Comparison of ENCODE assay signal across 8 cellular contexts in genomic region chr6:5398530-5398929, GRCh38.
A peak's percentile ranks its signal among the peaks of the same experiment; 100 is the strongest.
DNase-seq lines count a peak whose midpoint lies in the region; ATAC-seq, FAIRE-seq and TF ChIP-seq lines count a peak whose summit lies in the region.

No MANE protein-coding gene starts in this region.

- H3K27me3 ChIP-seq in BJ (ENCODE audit: control insufficient read depth, insufficient read depth, low read length) = no peaks in the 10 kb centered on the region
- no peaks in the 10 kb centered on the region for H3K27me3 ChIP-seq in WERI-Rb-1 (ENCODE audit: insufficient read depth, low read depth, severe bottlenecking)
- H3K27me3 ChIP-seq in transverse colon = no peaks in the 10 kb centered on the region

- H3K4me3 ChIP-seq in BJ (ENCODE audit: low read depth, low read length) (no peak overlapping the region), NB4 (ENCODE audit: low read depth, low read length) (no peak overlapping the region), WERI-Rb-1 (ENCODE audit: low read depth, low read length) (no peak overlapping the region), transverse colon (no peak overlapping the region)

- intact Hi-C loops in transverse colon (cut with DNase I; ENCODE audit: low total_unique reads) = no loop called here

- POLR2A ChIA-PET in BJ (lab: Charles Lee) = no interaction called here

- no peaks in the 10 kb centered on the region for H3K36me3 ChIP-seq in BJ (ENCODE audit: control insufficient read depth, insufficient read depth, low read length)
- no peaks in the 10 kb centered on the region for H3K36me3 ChIP-seq in WERI-Rb-1
- no peaks in the 10 kb centered on the region for H3K36me3 ChIP-seq in transverse colon

- WGBS in transverse colon (ENCODE audit: low coverage in 1 of 2), 2 donors = 17 to 31% methylated on average over 1 of the region's 1 CpG

- no peak overlapping the region for H3K27ac ChIP-seq in WERI-Rb-1
- H3K27ac ChIP-seq in transverse colon = no peak overlapping the region

- H3K4me1 ChIP-seq in transverse colon = no peaks in the 10 kb centered on the region

- no peak for TF ChIP-seq EP300 in transverse colon (IDR thresholded peaks at IDR 0.05; ENCODE audit: low read depth)

- peak; percentile 55 for TF ChIP-seq CTCF in BJ (IDR thresholded peaks at IDR 0.05; ENCODE audit: insufficient read depth, low read depth, low read length)
- peak; percentile 54 for TF ChIP-seq CTCF in NB4 (IDR thresholded peaks at IDR 0.05; ENCODE audit: low read depth, low read length)
- TF ChIP-seq CTCF in WERI-Rb-1 (IDR thresholded peaks at IDR 0.05; ENCODE audit: low read depth, low read length) = peak; percentile 34; the same call in 1 of the 2 replicates
- peak; percentile 32 to 42 (median 36) for TF ChIP-seq CTCF in transverse colon (IDR thresholded peaks at IDR 0.05)

- DNase-seq in BJ (ENCODE audit: low read depth) (no peak), GM12891 (ENCODE audit: insufficient read length, low spot score) (no peak), NB4 (ENCODE audit: low read depth) (peak; percentile 75), WERI-Rb-1 (no peak), glomerular visceral epithelial cell (ENCODE audit: extremely low spot score) (peak; percentile 39), transverse colon (no peak)

- peak; percentile 72 for FAIRE-seq in GM12891 (lab: Jason Lieb, UNC)

- CTCF ChIA-PET in BJ (lab: Yijun Ruan, JAX) = interaction anchor here (1.6 kb wide), 1 partner anchor 255 kb away, joined by 9 read pairs; no protein-coding TSS in a partner anchor

- H3K9me3 ChIP-seq in WERI-Rb-1 (ENCODE audit: severe bottlenecking) (no peaks in the 10 kb centered on the region), transverse colon (peaks cover 0 to 4% of the 10 kb centered on the region in 2 donors)

- TF ChIP-seq POLR2A in GM12891 (IDR thresholded peaks at IDR 0.05; ENCODE audit: low read depth, low read length) (no peak), NB4 (IDR thresholded peaks at IDR 0.05; ENCODE audit: extremely low read depth, insufficient read length) (no peak), transverse colon (IDR thresholded peaks at IDR 0.05) (no peak)

- in situ Hi-C loops in transverse colon (cut with MboI; ENCODE audit: low pct_ligation_motif_present in 1 of 4, low pct_unique_long_range_greater_than_20kb in 1 of 4, low sequenced_read_pairs in 3 of 4) = loop anchor here in 1 of 4 donors (10.0 kb wide), 1 partner anchor 254 kb away; no protein-coding TSS in a partner anchor

- ATAC-seq in HG02840 (IDR thresholded peaks at IDR 0.05; ENCODE audit: low FRiP score, unreplicated experiment) (no peak), GM19328 (IDR thresholded peaks at IDR 0.05; ENCODE audit: unreplicated experiment) (no peak)

TF ChIP-seq in GM12891, 5 proteins besides CTCF, POLR2A, EP300 and RAD21:
- TF ChIP-seq TAF1 (IDR thresholded peaks at IDR 0.05; ENCODE audit: low read depth, low read length) (no peak), POLR2AphosphoS5 (IDR thresholded peaks at IDR 0.05; ENCODE audit: low read depth, low read length) (no peak), PAX5 (IDR thresholded peaks at IDR 0.05; ENCODE audit: insufficient read depth, low read length, severe bottlenecking) (no peak), POU2F2 (IDR thresholded peaks at IDR 0.05; ENCODE audit: low read depth, low read length) (no peak), SPI1 (IDR thresholded peaks at IDR 0.05; ENCODE audit: low read depth, low read length) (no peak)

Comparison
In these comparisons a context has a peak if more than half of its experiments do, and no peak if none do; other contexts are left out.
1. DNase-seq: peak in NB4 (single experiment) and glomerular visceral epithelial cell (single experiment); none in BJ (single experiment), GM12891 (single experiment), WERI-Rb-1 (single experiment) and transverse colon (single experiment).
2. Peak in every context shown above with its lines, with median percentiles within 50 percentile points of each other: CTCF ChIP-seq.